ENCODE assay signal across 14 cellular contexts in genomic region chr12:50053583-50053982, GRCh38. TPM values are rescaled to one million over a fixed set of nuclear protein-coding genes. Genes with fewer than 3 reads are reported as not detected.
DNase-seq lines count a peak whose midpoint lies in the region; ATAC-seq and TF ChIP-seq lines count a peak whose summit lies in the region.
"Had no signal": no experiment of that assay in that cellular context is flagged by ENCODE, and none has a peak within 500 bp of the region (broad histone marks: within the 10 kb centered on the region; RNA-seq: fewer than 3 reads in every experiment).

No MANE protein-coding gene starts in this region.

- no peak overlapping the region for H3K4me3 Mint-ChIP-seq in chondrocyte (ENCODE audit: unreplicated experiment)
- H3K4me3 Mint-ChIP-seq in activated T-helper 2 cell treated with anti-CD3 and anti-CD28 coated beads, Interferon-gamma antibody, Interleukin-2, Interleukin-4, amounts not matched to agents 10 μg/mL and 5 μg/mL and 100 μg/mL, durations not matched to agents 14 hours and 24 hours and 36 hours (ENCODE audit: low read depth) = no peak overlapping the region

- no peak overlapping the region for H3K27ac Mint-ChIP-seq in chondrocyte (ENCODE audit: unreplicated experiment)
- H3K27ac Mint-ChIP-seq in activated T-helper 2 cell treated with anti-CD3 and anti-CD28 coated beads, Interferon-gamma antibody, Interleukin-2, Interleukin-4, amounts not matched to agents 10 μg/mL and 5 μg/mL and 100 μg/mL, durations not matched to agents 14 hours and 24 hours and 36 hours = no peak overlapping the region
- H3K27ac Mint-ChIP-seq: CD4-positive, CD25-positive, alpha-beta regulatory T cell had no signal

- H3K4me1 Mint-ChIP-seq in chondrocyte (ENCODE audit: low read depth) = peaks cover 14% of the 10 kb centered on the region
- peaks cover 17% of the 10 kb centered on the region for H3K4me1 Mint-ChIP-seq in activated T-helper 2 cell treated with anti-CD3 and anti-CD28 coated beads, Interferon-gamma antibody, Interleukin-2, Interleukin-4, amounts not matched to agents 10 μg/mL and 5 μg/mL and 100 μg/mL, durations not matched to agents 14 hours and 24 hours and 36 hours (ENCODE audit: low read depth)

- H3K9me3 Mint-ChIP-seq in chondrocyte (ENCODE audit: low read depth) = no peaks in the 10 kb centered on the region
- H3K9me3 Mint-ChIP-seq in activated T-helper 2 cell treated with anti-CD3 and anti-CD28 coated beads, Interferon-gamma antibody, Interleukin-2, Interleukin-4, amounts not matched to agents 10 μg/mL and 5 μg/mL and 100 μg/mL, durations not matched to agents 14 hours and 24 hours and 36 hours = no peaks in the 10 kb centered on the region

- DNase-seq in AML-193 (lab: John Stamatoyannopoulos, UW) = peak; percentile 9 to 21
- peak; percentile 83 for DNase-seq in KBM-7
- peak; percentile 93 for DNase-seq in OCI-M1 (lab: John Stamatoyannopoulos, UW)
- peak; percentile 29 for DNase-seq in chondrocyte (ENCODE audit: low spot score)
- no peak for DNase-seq in activated T-helper 2 cell treated with anti-CD3 and anti-CD28 coated beads, Interferon-gamma antibody, Interleukin-2, Interleukin-4, amounts not matched to agents 10 μg/mL and 5 μg/mL and 100 μg/mL, durations not matched to agents 14 hours and 24 hours and 36 hours (ENCODE audit: low spot score)
- DNase-seq in NK-92 (lab: John Stamatoyannopoulos, UW; ENCODE audit: unreplicated experiment) = no peak
- no peak for DNase-seq in NCI-H1694 treated with DMSO at 0.1 percent for 48 hours (lab: John Stamatoyannopoulos, UW)
- DNase-seq: Calu3; CD4-positive, CD25-positive, alpha-beta regulatory T cell; GOT3; NCI-H2029; PC-9 had no signal

- no peak for ATAC-seq in HG02981 (IDR thresholded peaks at IDR 0.05; ENCODE audit: unreplicated experiment)
- ATAC-seq: A549 had no signal

- peaks cover 49% of the 10 kb centered on the region for H3K27me3 Mint-ChIP-seq in chondrocyte (ENCODE audit: low read depth)
- peaks cover 52% of the 10 kb centered on the region for H3K27me3 Mint-ChIP-seq in activated T-helper 2 cell treated with anti-CD3 and anti-CD28 coated beads, Interferon-gamma antibody, Interleukin-2, Interleukin-4, amounts not matched to agents 10 μg/mL and 5 μg/mL and 100 μg/mL, durations not matched to agents 14 hours and 24 hours and 36 hours (ENCODE audit: low read depth)

- in situ Hi-C loops in KBM-7 (cut with MboI; ENCODE audit: low pct_unique_long_range_greater_than_20kb, low sequenced_read_pairs) = no loop called here

- intact Hi-C loops in activated T-helper 2 cell treated with anti-CD3 and anti-CD28 coated beads, Interferon-gamma antibody, Interleukin-2, Interleukin-4, amounts not matched to agents 10 μg/mL and 5 μg/mL and 100 μg/mL, durations not matched to agents 14 hours and 24 hours and 36 hours (cut with micrococcal nuclease) = no loop called here

- TF ChIP-seq CTCF in chondrocyte (IDR thresholded peaks at IDR 0.05) = no peak

- H3K36me3 Mint-ChIP-seq in chondrocyte (ENCODE audit: low read depth) = peaks cover 3% of the 10 kb centered on the region
- no peaks in the 10 kb centered on the region for H3K36me3 Mint-ChIP-seq in activated T-helper 2 cell treated with anti-CD3 and anti-CD28 coated beads, Interferon-gamma antibody, Interleukin-2, Interleukin-4, amounts not matched to agents 10 μg/mL and 5 μg/mL and 100 μg/mL, durations not matched to agents 14 hours and 24 hours and 36 hours (ENCODE audit: low read depth)
- H3K36me3 Mint-ChIP-seq: CD4-positive, CD25-positive, alpha-beta regulatory T cell had no signal

RNA-seq across cellular contexts. Expression of gene ASIC1, which starts 3.8 kb away (rescaled TPM):
- 2.5 to 4.4 TPM (median 3.9 TPM) in 3 replicates for total RNA-seq in chondrocyte
- 20.4 and 20.7 TPM in 2 replicates for total RNA-seq in activated T-helper 2 cell treated with anti-CD3 and anti-CD28 coated beads, Interferon-gamma antibody, Interleukin-2, Interleukin-4, amounts not matched to agents 10 μg/mL and 5 μg/mL and 100 μg/mL, durations not matched to agents 14 hours and 24 hours and 36 hours

RNA-seq across cellular contexts. Expression of gene RACGAP1, which starts 28.3 kb away (rescaled TPM):
- 25.7 to 31.0 TPM (median 28.4 TPM) in 3 replicates for total RNA-seq in chondrocyte
- total RNA-seq in activated T-helper 2 cell treated with anti-CD3 and anti-CD28 coated beads, Interferon-gamma antibody, Interleukin-2, Interleukin-4, amounts not matched to agents 10 μg/mL and 5 μg/mL and 100 μg/mL, durations not matched to agents 14 hours and 24 hours and 36 hours = 77.8 and 82.8 TPM in 2 replicates

RNA-seq across cellular contexts. Expression of gene SMARCD1, which starts 31.6 kb away (rescaled TPM):
- total RNA-seq in chondrocyte = 50.8 to 55.7 TPM (median 52.0 TPM) in 3 replicates
- 71.5 and 76.8 TPM in 2 replicates for total RNA-seq in activated T-helper 2 cell treated with anti-CD3 and anti-CD28 coated beads, Interferon-gamma antibody, Interleukin-2, Interleukin-4, amounts not matched to agents 10 μg/mL and 5 μg/mL and 100 μg/mL, durations not matched to agents 14 hours and 24 hours and 36 hours

RNA-seq across cellular contexts. Expression of gene GPD1, which starts 50.2 kb away (rescaled TPM):
- total RNA-seq in chondrocyte = 0.46 TPM in 1 of 3 replicates, not detected in the others
- 0.76 and 0.87 TPM in 2 replicates for total RNA-seq in activated T-helper 2 cell treated with anti-CD3 and anti-CD28 coated beads, Interferon-gamma antibody, Interleukin-2, Interleukin-4, amounts not matched to agents 10 μg/mL and 5 μg/mL and 100 μg/mL, durations not matched to agents 14 hours and 24 hours and 36 hours
- total RNA-seq: CD4-positive, CD25-positive, alpha-beta regulatory T cell had no signal

RNA-seq across cellular contexts. Expression of gene COX14, which starts 58.5 kb away (rescaled TPM):
- total RNA-seq in chondrocyte = 37.8 to 53.1 TPM (median 44.7 TPM) in 3 replicates
- total RNA-seq in activated T-helper 2 cell treated with anti-CD3 and anti-CD28 coated beads, Interferon-gamma antibody, Interleukin-2, Interleukin-4, amounts not matched to agents 10 μg/mL and 5 μg/mL and 100 μg/mL, durations not matched to agents 14 hours and 24 hours and 36 hours = 38.1 and 43.5 TPM in 2 replicates

Comparison
In these comparisons a context has a peak if more than half of its experiments do, and no peak if none do; other contexts are left out.
1. DNase-seq: peak in AML-193 (2 of 2), KBM-7 (single experiment), OCI-M1 (single experiment) and chondrocyte (single experiment); none in activated T-helper 2 cell treated with anti-CD3 and anti-CD28 coated beads, Interferon-gamma antibody, Interleukin-2, Interleukin-4, amounts not matched to agents 10 μg/mL and 5 μg/mL and 100 μg/mL, durations not matched to agents 14 hours and 24 hours and 36 hours (single experiment), NK-92 (single experiment) and NCI-H1694 treated with DMSO at 0.1 percent for 48 hours (single experiment).